11 cellular contexts compared by ENCODE assay signal in genomic region chr17:36441792-36442191, GRCh38. TPM values are rescaled to one million over a fixed set of nuclear protein-coding genes. Genes with fewer than 3 reads are reported as not detected.
"Had no signal": no experiment of that assay in that cellular context is flagged by ENCODE, and none has a peak within 500 bp of the region (broad histone marks: within the 10 kb centered on the region; RNA-seq: fewer than 3 reads in every experiment).

No MANE protein-coding gene starts in this region.

RNA-seq across cellular contexts. Expression of gene TBC1D3H, which starts 53.6 kb away (rescaled TPM):
- total RNA-seq: OCI-LY7, PC-3, PC-9, Peyer's patch, Right ventricle myocardium inferior, Right ventricle myocardium superior, RPMI7951, SJCRH30, SJSA1, SK-MEL-5 had no signal
- polyA plus RNA-seq: SK-N-SH had no signal
